Comparison of ENCODE assay signal across 35 cellular contexts in the genomic region with DNA sequence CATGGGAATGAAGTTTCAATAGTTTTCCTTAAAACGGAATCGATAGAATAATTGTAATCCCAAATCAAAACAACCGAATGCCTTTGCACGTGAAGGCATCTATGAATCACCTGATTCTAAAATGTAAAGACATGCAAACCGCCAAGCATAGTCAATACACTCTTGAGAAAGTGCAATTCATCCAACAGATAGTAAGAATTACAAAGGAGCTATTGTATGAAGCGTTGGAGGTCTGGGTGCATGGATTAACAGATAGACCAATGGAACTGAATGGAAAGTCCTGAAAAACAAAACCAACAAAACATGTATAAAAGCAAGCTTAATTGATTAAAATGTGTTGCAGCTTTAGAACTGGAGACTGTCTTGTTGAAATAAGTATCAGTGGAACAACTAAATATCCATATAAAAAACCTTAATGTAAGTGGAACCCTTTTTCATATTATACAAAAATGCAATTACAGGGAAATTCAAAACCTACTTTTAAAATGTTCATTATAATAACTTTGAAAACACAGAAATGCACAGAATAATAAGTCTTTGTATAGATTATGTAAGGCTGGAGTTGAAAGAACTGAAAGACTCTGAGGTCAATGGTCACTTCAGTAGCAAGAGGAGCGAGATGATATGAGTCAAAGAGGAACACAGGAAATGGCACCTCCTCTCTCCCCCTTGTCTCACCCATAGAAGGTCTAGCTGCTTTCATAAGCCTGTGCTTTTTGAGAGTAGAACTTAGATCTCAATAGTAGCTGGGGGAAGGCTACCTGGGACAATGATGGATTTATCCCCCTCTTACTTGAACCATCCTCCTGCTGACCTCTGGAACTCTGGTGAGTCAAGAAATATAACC. TPM values are rescaled to one million over a fixed set of nuclear protein-coding genes. Genes with fewer than 3 reads are reported as not detected.
"Had no signal": no experiment of that assay in that cellular context is flagged by ENCODE, and none has a peak within 500 bp of the region (broad histone marks: within the 10 kb centered on the region; RNA-seq: fewer than 3 reads in every experiment).

No MANE protein-coding gene starts in this region.

- DNase-seq: activated CD4-positive, alpha-beta memory T cell treated with anti-CD3 and anti-CD28 coated beads for 36 hours; activated CD4-positive, alpha-beta T cell treated with anti-CD3 and anti-CD28 coated beads for 36 hours; activated CD4-positive, alpha-beta T cell treated with anti-CD3 and anti-CD28 coated beads, Interleukin-2, amount 10 ng/mL, durations not matched to agents 24 days and 14 days; activated CD4-positive, CD25-positive, alpha-beta regulatory T cell; activated CD4-positive, CD25-positive, alpha-beta regulatory T cell treated with anti-CD3 and anti-CD28 coated beads, Interleukin-2, amount 50 U/mL, for 72 hours; activated CD8-positive, alpha-beta memory T cell treated with anti-CD3 and anti-CD28 coated beads, Interleukin-2, amount 10 ng/mL, durations not matched to agents 7 days and 5 days; activated CD8-positive, alpha-beta memory T cell treated with anti-CD3 and anti-CD28 coated beads, Interleukin-2, amount 50 U/mL, for 4 hours; activated CD8-positive, alpha-beta T cell treated with anti-CD3 and anti-CD28 coated beads, Interleukin-2, amount 10 ng/mL, durations not matched to agents 7 days and 5 days; activated effector memory CD4-positive, alpha-beta T cell treated with anti-CD3 and anti-CD28 coated beads, Interleukin-2, amount 50 U/mL, for 16 hours; activated naive CD4-positive, alpha-beta T cell treated with anti-CD3 and anti-CD28 coated beads for 36 hours; activated naive CD8-positive, alpha-beta T cell treated with anti-CD3 and anti-CD28 coated beads, Interleukin-2, amount 10 ng/mL, durations not matched to agents 7 days and 5 days; activated T-cell treated with anti-CD3 and anti-CD28 coated beads, Interleukin-2, amount 50 U/mL, for 1 hour; activated T-cell treated with anti-CD3 and anti-CD28 coated beads, Interleukin-2, amount 50 U/mL, for 48 hours; brain microvascular endothelial cell; cortex of kidney; dermis blood vessel endothelial cell; effector CD4-positive, alpha-beta T cell; effector memory CD8-positive, alpha-beta T cell; erythroblast; foreskin melanocyte; heart right ventricle; T-helper 17 cell; T1000 had no signal

- ATAC-seq: activated CD4-positive, alpha-beta T cell treated with anti-CD3 and anti-CD28 coated beads for 36 hours; activated CD8-positive, alpha-beta memory T cell treated with anti-CD3 and anti-CD28 coated beads, Interleukin-2, amount 10 ng/mL, durations not matched to agents 7 days and 5 days; activated CD8-positive, alpha-beta T cell treated with anti-CD3 and anti-CD28 coated beads, Interleukin-2, amount 10 ng/mL, durations not matched to agents 7 days and 5 days; activated naive CD4-positive, alpha-beta T cell treated with anti-CD3 and anti-CD28 coated beads, Interleukin-2, amount 50 U/mL, for 72 hours; effector memory CD8-positive, alpha-beta T cell; gastroesophageal sphincter; heart right ventricle; T-helper 17 cell had no signal

RNA-seq across cellular contexts. Expression of gene MAGEC2, which starts 20.1 kb away (rescaled TPM):
- total RNA-seq: activated CD4-positive, alpha-beta memory T cell treated with anti-CD3 and anti-CD28 coated beads for 36 hours; activated CD4-positive, alpha-beta T cell treated with anti-CD3 and anti-CD28 coated beads for 36 hours; activated CD4-positive, alpha-beta T cell treated with anti-CD3 and anti-CD28 coated beads, Interleukin-2, amount 10 ng/mL, durations not matched to agents 24 days and 14 days; activated CD8-positive, alpha-beta memory T cell treated with anti-CD3 and anti-CD28 coated beads for 36 hours; activated CD8-positive, alpha-beta memory T cell treated with anti-CD3 and anti-CD28 coated beads, Interleukin-2, amount 10 ng/mL, durations not matched to agents 7 days and 5 days; activated CD8-positive, alpha-beta T cell treated with anti-CD3 and anti-CD28 coated beads, Interleukin-2, amount 10 ng/mL, durations not matched to agents 7 days and 5 days; activated naive CD4-positive, alpha-beta T cell treated with anti-CD3 and anti-CD28 coated beads for 36 hours; activated naive CD4-positive, alpha-beta T cell treated with anti-CD3 and anti-CD28 coated beads, Interleukin-2, amount 50 U/mL, for 72 hours; activated naive CD8-positive, alpha-beta T cell treated with anti-CD3 and anti-CD28 coated beads, Interleukin-2, amount 10 ng/mL, durations not matched to agents 7 days and 5 days; activated T-helper 1 cell treated with anti-CD3 and anti-CD28 coated beads, Interleukin-12 subunit alpha, Interleukin-12 subunit beta, Interleukin-2, Interleukin-4 antibody, amounts not matched to agents 30 ng/mL and 10 ng/mL and 1 ng/mL, durations not matched to agents 14 hours and 24 hours and 36 hours; activated T-helper 2 cell treated with anti-CD3 and anti-CD28 coated beads, Interferon-gamma antibody, Interleukin-2, Interleukin-4, amounts not matched to agents 10 μg/mL and 5 μg/mL and 100 μg/mL, durations not matched to agents 14 hours and 24 hours and 36 hours; ascending aorta; bronchial epithelial cell; cardiac septum; cerebellum; dermis blood vessel endothelial cell; esophagus muscularis mucosa; gastroesophageal sphincter; glomerular endothelial cell; heart right ventricle; hepatocyte; T-helper 17 cell had no signal
- polyA plus RNA-seq: heart right ventricle, hepatocyte had no signal
